ENCODE assay signal across 14 cellular contexts in the genomic region with DNA sequence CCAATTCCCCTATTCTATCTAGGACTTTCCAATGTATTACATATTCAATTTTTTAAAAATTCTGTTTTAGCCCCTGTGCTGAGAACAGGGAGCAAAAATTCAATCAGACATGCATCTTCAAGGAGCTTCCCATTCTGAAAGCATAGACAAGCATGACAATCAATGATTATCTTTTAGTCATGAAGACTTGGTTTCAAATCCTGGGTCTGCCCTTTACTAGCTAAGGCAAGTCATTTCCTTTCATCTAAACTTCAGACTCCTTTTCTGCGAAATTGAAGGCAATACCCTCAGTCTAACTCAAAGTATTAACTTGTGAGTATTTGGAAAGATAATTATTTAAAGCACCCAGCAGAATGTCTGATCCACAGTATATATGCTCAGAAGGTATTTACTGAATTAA.
"Had no signal": no experiment of that assay in that cellular context is flagged by ENCODE, and none has a peak within 500 bp of the region (broad histone marks: within the 10 kb centered on the region; RNA-seq: fewer than 3 reads in every experiment).

No MANE protein-coding gene starts in this region.

- H2AFZ ChIP-seq: neural progenitor cell, parathyroid adenoma had no signal

- DNase-seq: activated CD4-positive, alpha-beta T cell treated with anti-CD3 and anti-CD28 coated beads, Interleukin-2, amount 50 U/mL, for 48 hours; activated T-cell treated with anti-CD3 and anti-CD28 coated beads, Interleukin-2, amount 50 U/mL, for 48 hours; adrenal gland; colonic mucosa; foreskin fibroblast; hippocampal formation; kidney; left lung; mammary epithelial cell; naive B cell; uterus had no signal

- H3K9me3 ChIP-seq: adrenal gland, colonic mucosa, left lung, tibial nerve, uterus had no signal

- H3K4me3 ChIP-seq: adrenal gland, colonic mucosa, left lung, neural progenitor cell, tibial nerve, uterus had no signal

- H3K9ac ChIP-seq: neural progenitor cell, parathyroid adenoma had no signal

- H3K4me1 ChIP-seq: adrenal gland, parathyroid adenoma, tibial nerve, uterus had no signal

- H3K27ac ChIP-seq: adrenal gland, colonic mucosa, neural progenitor cell, parathyroid adenoma, tibial nerve, uterus had no signal

- H3K27me3 ChIP-seq: adrenal gland, colonic mucosa, left lung, neural progenitor cell, tibial nerve, uterus had no signal

- H3K36me3 ChIP-seq: adrenal gland, colonic mucosa, left lung, neural progenitor cell, tibial nerve, uterus had no signal

- H3K79me2 ChIP-seq: parathyroid adenoma had no signal
